ENCODE assay signal across 2 cellular contexts in the genomic region with DNA sequence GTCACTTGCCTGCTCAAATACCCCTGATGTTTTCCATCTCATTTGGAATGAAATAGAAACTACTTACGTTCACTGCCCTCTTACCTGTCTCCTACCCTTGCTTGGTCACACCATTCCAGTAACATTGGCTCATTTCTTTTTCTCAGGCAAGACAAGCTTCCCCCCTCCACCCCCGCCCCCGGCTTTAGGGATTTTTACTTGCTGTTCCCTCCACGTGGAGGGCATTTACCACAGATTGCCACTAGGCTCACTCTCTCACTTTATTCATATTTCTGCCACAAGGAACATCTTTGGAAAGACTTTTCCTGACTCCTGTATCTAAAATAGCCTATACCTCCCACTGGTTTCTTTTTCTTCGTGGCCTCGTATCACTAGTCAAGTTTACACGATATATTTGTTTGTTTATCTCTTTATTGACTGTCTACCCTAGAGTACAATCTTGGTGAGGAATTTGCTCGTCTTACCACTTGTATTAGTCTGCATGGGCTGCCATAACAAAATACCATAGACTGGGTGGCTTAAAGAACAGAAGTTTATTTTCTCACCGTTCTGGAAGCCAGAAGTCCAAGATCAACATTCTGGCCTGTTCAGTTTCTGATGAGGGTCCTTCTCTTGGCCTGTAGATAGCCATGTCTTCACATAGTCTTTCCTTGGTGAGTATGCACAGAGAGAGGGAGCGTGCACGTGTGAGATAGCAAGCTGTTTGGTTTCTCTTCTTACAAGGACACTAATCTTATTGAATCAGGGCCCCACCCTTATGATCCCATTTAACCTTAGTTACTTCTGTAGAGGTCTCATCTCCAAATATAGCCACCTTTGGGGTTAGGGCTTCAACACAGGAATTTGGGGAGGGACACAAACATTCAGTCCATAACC.
A peak's percentile ranks its signal among the peaks of the same experiment; 100 is the strongest.
TF ChIP-seq lines count a peak whose summit lies in the region.

No MANE protein-coding gene starts in this region.

TF ChIP-seq in K562, 482 proteins besides CTCF, POLR2A, EP300 and RAD21 (continues in another document):
- TF ChIP-seq MECOM (CRISPR knock-in tag; IDR thresholded peaks at IDR 0.05) (peak; percentile 58; the same call in 1 of the 2 replicates), FOXK2 (conservative IDR thresholded peaks at IDR 0.05 in 1 of 2, IDR thresholded peaks at IDR 0.05 in 1 of 2; ENCODE audit: low read depth in 2 of 2) (0 out of 4 replicates have a peak, but pooled peaks of 1 of the 2 experiments have one; percentile 5), CBX2 (IDR thresholded peaks at IDR 0.05; ENCODE audit: insufficient read depth, low read length, poor library complexity, severe bottlenecking) (no peak), NFE2L1 (tag; IDR thresholded peaks at IDR 0.05; ENCODE audit: borderline replicate concordance, low read depth) (no peak), RERE (CRISPR knock-in tag; IDR thresholded peaks at IDR 0.05; ENCODE audit: borderline replicate concordance) (no peak), POLR2AphosphoS2 (IDR thresholded peaks at IDR 0.05; ENCODE audit: low read length) (no peak), ZNF583 (CRISPR knock-in tag; IDR thresholded peaks at IDR 0.05) (no peak), ARID3A (IDR thresholded peaks at IDR 0.05; ENCODE audit: borderline replicate concordance, low read depth, low read length) (0 out of 2 replicates have a peak, but pooled peaks have one; percentile 43), KAT2B (IDR thresholded peaks at IDR 0.05; ENCODE audit: low read depth, low read length) (no peak), KAT7 (CRISPR knock-in tag; IDR thresholded peaks at IDR 0.05; ENCODE audit: borderline replicate concordance) (no peak), ZNF282 (CRISPR knock-in tag; IDR thresholded peaks at IDR 0.05) (no peak), PYGO2 (tag; IDR thresholded peaks at IDR 0.05) (no peak), FOXP1 (CRISPR knock-in tag; IDR thresholded peaks at IDR 0.05) (no peak), RBM39 (optimal IDR thresholded peaks at IDR 0.05; ENCODE audit: low read depth, low read length) (no peak), ZNF696 (CRISPR knock-in tag; conservative IDR thresholded peaks at IDR 0.05) (no peak)
- TF ChIP-seq, protein P1, sequence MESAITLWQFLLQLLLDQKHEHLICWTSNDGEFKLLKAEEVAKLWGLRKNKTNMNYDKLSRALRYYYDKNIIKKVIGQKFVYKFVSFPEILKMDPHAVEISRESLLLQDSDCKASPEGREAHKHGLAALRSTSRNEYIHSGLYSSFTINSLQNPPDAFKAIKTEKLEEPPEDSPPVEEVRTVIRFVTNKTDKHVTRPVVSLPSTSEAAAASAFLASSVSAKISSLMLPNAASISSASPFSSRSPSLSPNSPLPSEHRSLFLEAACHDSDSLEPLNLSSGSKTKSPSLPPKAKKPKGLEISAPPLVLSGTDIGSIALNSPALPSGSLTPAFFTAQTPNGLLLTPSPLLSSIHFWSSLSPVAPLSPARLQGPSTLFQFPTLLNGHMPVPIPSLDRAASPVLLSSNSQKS (CRISPR knock-in tag; IDR thresholded peaks at IDR 0.05), result no peak
- TF ChIP-seq, protein P2, sequence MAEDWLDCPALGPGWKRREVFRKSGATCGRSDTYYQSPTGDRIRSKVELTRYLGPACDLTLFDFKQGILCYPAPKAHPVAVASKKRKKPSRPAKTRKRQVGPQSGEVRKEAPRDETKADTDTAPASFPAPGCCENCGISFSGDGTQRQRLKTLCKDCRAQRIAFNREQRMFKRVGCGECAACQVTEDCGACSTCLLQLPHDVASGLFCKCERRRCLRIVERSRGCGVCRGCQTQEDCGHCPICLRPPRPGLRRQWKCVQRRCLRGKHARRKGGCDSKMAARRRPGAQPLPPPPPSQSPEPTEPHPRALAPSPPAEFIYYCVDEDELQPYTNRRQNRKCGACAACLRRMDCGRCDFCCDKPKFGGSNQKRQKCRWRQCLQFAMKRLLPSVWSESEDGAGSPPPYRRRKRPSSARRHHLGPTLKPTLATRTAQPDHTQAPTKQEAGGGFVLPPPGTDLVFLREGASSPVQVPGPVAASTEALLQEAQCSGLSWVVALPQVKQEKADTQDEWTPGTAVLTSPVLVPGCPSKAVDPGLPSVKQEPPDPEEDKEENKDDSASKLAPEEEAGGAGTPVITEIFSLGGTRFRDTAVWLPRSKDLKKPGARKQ (CRISPR knock-in tag; IDR thresholded peaks at IDR 0.05), result no peak

TF ChIP-seq in endothelial cell of umbilical vein, 7 proteins besides CTCF, POLR2A, EP300 and RAD21:
- TF ChIP-seq MYC (IDR thresholded peaks at IDR 0.05; ENCODE audit: low read depth, low read length), result no peak
- no peak for TF ChIP-seq MAX (IDR thresholded peaks at IDR 0.05; ENCODE audit: insufficient read depth, insufficient read length)
- TF ChIP-seq FOS (IDR thresholded peaks at IDR 0.05; ENCODE audit: borderline replicate concordance, insufficient read depth, low read length), result no peak
- TF ChIP-seq POLR2AphosphoS5 (IDR thresholded peaks at IDR 0.05; ENCODE audit: insufficient read depth, low read depth, low read length), result no peak
- no peak for TF ChIP-seq EZH2 (IDR thresholded peaks at IDR 0.05; ENCODE audit: borderline replicate concordance, low read depth, low read length, severe bottlenecking)
- TF ChIP-seq JUN (IDR thresholded peaks at IDR 0.05; ENCODE audit: borderline replicate concordance, insufficient read depth, insufficient read length, low read depth), result no peak
- no peak for TF ChIP-seq GATA2 (IDR thresholded peaks at IDR 0.05; ENCODE audit: insufficient read depth, insufficient read length, low read depth, low read length)
